In the genomic region with DNA sequence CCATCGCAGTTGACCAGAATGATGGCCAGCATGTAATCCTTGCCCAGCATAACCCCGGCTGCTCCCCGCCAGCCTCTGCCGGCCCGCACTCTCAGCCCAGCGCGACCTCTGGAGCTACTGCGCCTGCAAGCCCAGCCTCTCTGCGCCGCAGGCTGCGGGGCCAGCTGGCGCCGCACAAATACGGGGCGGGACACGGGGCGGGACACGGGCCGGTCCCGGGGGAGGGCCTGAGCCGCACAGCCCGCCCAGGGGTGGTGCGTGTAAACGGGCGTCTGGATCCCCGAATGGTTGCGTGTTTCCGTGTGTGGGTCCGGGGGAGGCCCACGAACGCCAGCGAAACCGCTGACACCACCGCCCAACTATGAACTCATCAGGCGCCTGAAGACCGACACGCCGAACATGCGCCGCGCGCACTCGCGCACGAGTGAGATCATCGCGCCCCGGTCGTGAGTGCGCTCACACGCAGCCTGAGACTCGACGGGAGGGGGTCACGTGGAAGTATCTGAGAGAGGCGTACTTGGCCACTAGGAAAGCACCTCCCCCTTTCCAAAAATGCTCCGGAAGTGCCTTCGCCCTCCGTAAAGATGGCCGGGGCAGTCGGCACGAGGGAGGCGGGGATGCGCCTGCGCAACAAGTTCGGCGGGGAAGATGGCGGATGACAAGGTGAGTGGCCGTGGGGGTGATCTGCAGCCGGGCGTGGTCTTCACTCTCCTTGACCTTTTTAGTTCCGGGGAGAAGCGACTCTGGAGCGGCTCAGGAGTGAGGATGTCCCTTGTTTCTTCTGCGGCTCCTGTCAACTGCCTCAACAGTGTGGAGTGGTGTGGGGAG, we compare ENCODE assay signal across 1 cellular context.
A peak's percentile ranks its signal among the peaks of the same experiment; 100 is the strongest.
TF ChIP-seq lines count a peak whose summit lies in the region.

A gene with protein sequence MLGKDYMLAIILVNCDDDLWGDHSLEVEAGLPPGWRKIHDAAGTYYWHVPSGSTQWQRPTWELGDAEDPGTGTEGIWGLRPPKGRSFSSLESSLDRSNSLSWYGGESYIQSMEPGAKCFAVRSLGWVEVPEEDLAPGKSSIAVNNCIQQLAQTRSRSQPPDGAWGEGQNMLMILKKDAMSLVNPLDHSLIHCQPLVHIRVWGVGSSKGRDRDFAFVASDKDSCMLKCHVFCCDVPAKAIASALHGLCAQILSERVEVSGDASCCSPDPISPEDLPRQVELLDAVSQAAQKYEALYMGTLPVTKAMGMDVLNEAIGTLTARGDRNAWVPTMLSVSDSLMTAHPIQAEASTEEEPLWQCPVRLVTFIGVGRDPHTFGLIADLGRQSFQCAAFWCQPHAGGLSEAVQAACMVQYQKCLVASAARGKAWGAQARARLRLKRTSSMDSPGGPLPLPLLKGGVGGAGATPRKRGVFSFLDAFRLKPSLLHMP (minus strand): TSS at position 403 of the 828 bp plus-strand sequence. CDS start 353 bp downstream, at position 50.
A gene with protein sequence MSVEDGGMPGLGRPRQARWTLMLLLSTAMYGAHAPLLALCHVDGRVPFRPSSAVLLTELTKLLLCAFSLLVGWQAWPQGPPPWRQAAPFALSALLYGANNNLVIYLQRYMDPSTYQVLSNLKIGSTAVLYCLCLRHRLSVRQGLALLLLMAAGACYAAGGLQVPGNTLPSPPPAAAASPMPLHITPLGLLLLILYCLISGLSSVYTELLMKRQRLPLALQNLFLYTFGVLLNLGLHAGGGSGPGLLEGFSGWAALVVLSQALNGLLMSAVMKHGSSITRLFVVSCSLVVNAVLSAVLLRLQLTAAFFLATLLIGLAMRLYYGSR (plus strand): TSS at position 633 of the 828 bp plus-strand sequence. CDS start 2,342 bp downstream, outside the sequence.

TF ChIP-seq in HepG2, 621 proteins besides CTCF, POLR2A, EP300 and RAD21 (continued from another document):
- TF ChIP-seq PRDM4 (CRISPR knock-in tag; IDR thresholded peaks at IDR 0.05; ENCODE audit: borderline replicate concordance) (no peak), CCDC6 (CRISPR knock-in tag; IDR thresholded peaks at IDR 0.05) (no peak), HDAC1 (CRISPR knock-in tag; IDR thresholded peaks at IDR 0.05) (peak; percentile 61), FOXA1 (IDR thresholded peaks at IDR 0.05) (no peak), FOXA1 (CRISPR knock-in tag; IDR thresholded peaks at IDR 0.05) (no peak), POLR2AphosphoS5 (IDR thresholded peaks at IDR 0.05; ENCODE audit: low read depth, low read length) (no peak), DMTF1 (CRISPR knock-in tag; IDR thresholded peaks at IDR 0.05) (no peak), SMAD3 (CRISPR knock-in tag; IDR thresholded peaks at IDR 0.05) (no peak), FIP1L1 (IDR thresholded peaks at IDR 0.05; ENCODE audit: borderline replicate concordance, insufficient read depth, low read depth, low read length) (no peak), ERF (CRISPR knock-in tag; IDR thresholded peaks at IDR 0.05) (no peak)
- TF ChIP-seq, protein P1, sequence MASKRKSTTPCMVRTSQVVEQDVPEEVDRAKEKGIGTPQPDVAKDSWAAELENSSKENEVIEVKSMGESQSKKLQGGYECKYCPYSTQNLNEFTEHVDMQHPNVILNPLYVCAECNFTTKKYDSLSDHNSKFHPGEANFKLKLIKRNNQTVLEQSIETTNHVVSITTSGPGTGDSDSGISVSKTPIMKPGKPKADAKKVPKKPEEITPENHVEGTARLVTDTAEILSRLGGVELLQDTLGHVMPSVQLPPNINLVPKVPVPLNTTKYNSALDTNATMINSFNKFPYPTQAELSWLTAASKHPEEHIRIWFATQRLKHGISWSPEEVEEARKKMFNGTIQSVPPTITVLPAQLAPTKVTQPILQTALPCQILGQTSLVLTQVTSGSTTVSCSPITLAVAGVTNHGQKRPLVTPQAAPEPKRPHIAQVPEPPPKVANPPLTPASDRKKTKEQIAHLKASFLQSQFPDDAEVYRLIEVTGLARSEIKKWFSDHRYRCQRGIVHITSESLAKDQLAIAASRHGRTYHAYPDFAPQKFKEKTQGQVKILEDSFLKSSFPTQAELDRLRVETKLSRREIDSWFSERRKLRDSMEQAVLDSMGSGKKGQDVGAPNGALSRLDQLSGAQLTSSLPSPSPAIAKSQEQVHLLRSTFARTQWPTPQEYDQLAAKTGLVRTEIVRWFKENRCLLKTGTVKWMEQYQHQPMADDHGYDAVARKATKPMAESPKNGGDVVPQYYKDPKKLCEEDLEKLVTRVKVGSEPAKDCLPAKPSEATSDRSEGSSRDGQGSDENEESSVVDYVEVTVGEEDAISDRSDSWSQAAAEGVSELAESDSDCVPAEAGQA (IDR thresholded peaks at IDR 0.05; ENCODE audit: low read depth), result peak; percentile 74
- TF ChIP-seq, protein P1 (CRISPR knock-in tag; IDR thresholded peaks at IDR 0.05; ENCODE audit: borderline replicate concordance), result no peak
